ENCODE assay signal across 8 cellular contexts in genomic region chr1:209839875-209840491, GRCh38. TPM values are rescaled to one million over a fixed set of nuclear protein-coding genes. Genes with fewer than 3 reads are reported as not detected.
A peak's percentile ranks its signal among the peaks of the same experiment; 100 is the strongest.
DNase-seq lines count a peak whose midpoint lies in the region; ATAC-seq and TF ChIP-seq lines count a peak whose summit lies in the region.

No MANE protein-coding gene starts in this region.

- DNase-seq in ACHN (peak; percentile 92), HPDE6-E6E7 (ENCODE audit: extremely low spot score) (peak; percentile 97), astrocyte of the spinal cord (ENCODE audit: low read depth, low spot score) (peak; percentile 95), lung microvascular endothelial cell (ENCODE audit: low read depth in 2 of 2) (peak; percentile 96 to 98), NCI-H1092 (lab: John Stamatoyannopoulos, UW) (no peak), NCI-H2107 (lab: John Stamatoyannopoulos, UW) (no peak), DMS 273 treated with DMSO at 0.1 percent for 48 hours (lab: John Stamatoyannopoulos, UW) (no peak)

- in situ Hi-C loops in ACHN (cut with HindIII; ENCODE audit: low pct_ligation_motif_present, low pct_unique_long_range_greater_than_20kb, low sequenced_read_pairs) (no loop called here), astrocyte of the spinal cord (cut with HindIII; ENCODE audit: low sequenced_read_pairs) (no loop called here)

- no peak overlapping the region for H3K4me3 ChIP-seq in astrocyte of the spinal cord (ENCODE audit: low read depth, low read length)

- no peak for TF ChIP-seq CTCF in astrocyte of the spinal cord (IDR thresholded peaks at IDR 0.05; ENCODE audit: low read depth, low read length)

- no peak for ATAC-seq in GM21737 (IDR thresholded peaks at IDR 0.05; ENCODE audit: unreplicated experiment)

RNA-seq across cellular contexts. Expression of gene UTP25, which starts 12.2 kb away (rescaled TPM):
- total RNA-seq in lung microvascular endothelial cell, result 3.3 and 5.4 TPM in 2 replicates

RNA-seq across cellular contexts. Expression of gene IRF6, which starts 34.0 kb away (rescaled TPM):
- under 0.01 and 1.5 TPM in 2 replicates for total RNA-seq in lung microvascular endothelial cell

RNA-seq across cellular contexts. Expression of gene C1orf74, which starts 55.6 kb away (rescaled TPM):
- 1.4 and 1.5 TPM in 2 replicates for total RNA-seq in lung microvascular endothelial cell

Comparison
In these comparisons a context has a peak if more than half of its experiments do, and no peak if none do; other contexts are left out.
1. DNase-seq: peak in ACHN (single experiment), HPDE6-E6E7 (single experiment), astrocyte of the spinal cord (single experiment) and lung microvascular endothelial cell (2 of 2); none in NCI-H1092 (single experiment), NCI-H2107 (single experiment) and DMS 273 treated with DMSO at 0.1 percent for 48 hours (single experiment).